8 cellular contexts compared by ENCODE assay signal in the genomic region with DNA sequence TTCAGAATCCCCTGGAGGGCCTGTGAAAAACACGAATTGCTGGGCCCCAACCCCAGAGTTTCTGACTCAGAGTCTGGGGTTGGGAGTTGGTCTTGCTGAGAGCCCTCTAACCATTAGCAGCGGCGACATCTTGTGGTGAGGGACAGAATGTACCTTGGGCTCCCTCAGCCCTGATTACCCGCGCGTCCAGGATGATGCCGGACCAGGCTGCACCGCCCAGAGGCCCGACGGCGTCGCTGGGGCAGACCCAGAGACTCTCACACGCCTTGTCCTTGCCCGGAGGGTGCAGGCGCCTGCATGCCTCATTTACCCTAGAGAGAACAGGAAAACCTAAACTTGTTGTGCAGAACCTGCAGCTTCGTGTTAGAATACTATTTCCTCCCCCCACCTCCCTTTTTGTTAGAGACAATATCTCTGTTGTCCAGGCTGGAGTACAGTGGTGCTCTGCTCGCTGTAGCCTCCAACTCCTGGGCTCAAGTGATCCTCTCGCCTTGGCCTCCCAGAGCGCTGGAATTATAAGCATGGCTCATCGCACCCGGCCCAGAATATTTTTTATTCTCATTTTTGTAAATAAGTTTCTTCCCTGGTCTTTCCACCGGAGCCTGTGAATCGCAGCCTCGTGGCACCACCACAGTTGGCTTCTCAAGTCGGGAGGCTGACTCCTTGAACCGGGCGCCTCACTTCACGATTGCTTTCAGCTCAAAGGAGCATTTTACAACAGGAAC. TPM values are rescaled to one million over a fixed set of nuclear protein-coding genes. Genes with fewer than 3 reads are reported as not detected.
A peak's percentile ranks its signal among the peaks of the same experiment; 100 is the strongest.
DNase-seq lines count a peak whose midpoint lies in the region; TF ChIP-seq lines count a peak whose summit lies in the region.

No MANE protein-coding gene starts in this region.

- no peak overlapping the region for H3K27ac ChIP-seq in substantia nigra (ENCODE audit: low read depth, low read length, poor library complexity, severe bottlenecking)

- H3K27me3 Mint-ChIP-seq in activated T-helper 1 cell treated with anti-CD3 and anti-CD28 coated beads, Interleukin-12 subunit alpha, Interleukin-12 subunit beta, Interleukin-2, Interleukin-4 antibody, amounts not matched to agents 30 ng/mL and 10 ng/mL and 1 ng/mL, durations not matched to agents 14 hours and 24 hours and 36 hours (ENCODE audit: insufficient read depth) = peaks cover 13% of the 10 kb centered on the region

- no peak overlapping the region for H3K4me3 ChIP-seq in fibroblast of villous mesenchyme (ENCODE audit: low read depth, low read length)

- TF ChIP-seq CTCF in LNCAP (IDR thresholded peaks at IDR 0.05) = peak; percentile 88
- peak; percentile 80 for TF ChIP-seq CTCF in fibroblast of villous mesenchyme (IDR thresholded peaks at IDR 0.05; ENCODE audit: insufficient read depth, low read depth, low read length)

- DNase-seq in ELR (ENCODE audit: low read depth) = peak; percentile 93
- peak; percentile 90 for DNase-seq in H4 (ENCODE audit: low spot score)
- peak; percentile 91 for DNase-seq in RPMI8226
- DNase-seq in activated T-helper 1 cell treated with anti-CD3 and anti-CD28 coated beads, Interleukin-12 subunit alpha, Interleukin-12 subunit beta, Interleukin-2, Interleukin-4 antibody, amounts not matched to agents 30 ng/mL and 10 ng/mL and 1 ng/mL, durations not matched to agents 14 hours and 24 hours and 36 hours (ENCODE audit: low spot score) = peak; percentile 58
- DNase-seq in fibroblast of villous mesenchyme (ENCODE audit: low read depth) = peak; percentile 78
- peak; percentile 74 for DNase-seq in non-pigmented ciliary epithelial cell (ENCODE audit: low read depth)
- peak in 47 of 49 donors; percentile 3 to 78 (median 59) for DNase-seq in substantia nigra (lab: John Stamatoyannopoulos, UW)

- no peaks in the 10 kb centered on the region for H3K9me3 Mint-ChIP-seq in activated T-helper 1 cell treated with anti-CD3 and anti-CD28 coated beads, Interleukin-12 subunit alpha, Interleukin-12 subunit beta, Interleukin-2, Interleukin-4 antibody, amounts not matched to agents 30 ng/mL and 10 ng/mL and 1 ng/mL, durations not matched to agents 14 hours and 24 hours and 36 hours

- H3K36me3 Mint-ChIP-seq in activated T-helper 1 cell treated with anti-CD3 and anti-CD28 coated beads, Interleukin-12 subunit alpha, Interleukin-12 subunit beta, Interleukin-2, Interleukin-4 antibody, amounts not matched to agents 30 ng/mL and 10 ng/mL and 1 ng/mL, durations not matched to agents 14 hours and 24 hours and 36 hours (ENCODE audit: low read depth) = no peaks in the 10 kb centered on the region

- H3K4me3 Mint-ChIP-seq in activated T-helper 1 cell treated with anti-CD3 and anti-CD28 coated beads, Interleukin-12 subunit alpha, Interleukin-12 subunit beta, Interleukin-2, Interleukin-4 antibody, amounts not matched to agents 30 ng/mL and 10 ng/mL and 1 ng/mL, durations not matched to agents 14 hours and 24 hours and 36 hours = peak overlapping the region; percentile 66

- intact Hi-C loops in activated T-helper 1 cell treated with anti-CD3 and anti-CD28 coated beads, Interleukin-12 subunit alpha, Interleukin-12 subunit beta, Interleukin-2, Interleukin-4 antibody, amounts not matched to agents 30 ng/mL and 10 ng/mL and 1 ng/mL, durations not matched to agents 14 hours and 24 hours and 36 hours (cut with micrococcal nuclease) = loop anchor here (1.0 to 2.0 kb wide), 10 partner anchors 37 to 1107 kb away; partner anchors contain the start of genes KCNH1 and SLC30A1

- peak overlapping the region; percentile 55 for H3K27ac Mint-ChIP-seq in activated T-helper 1 cell treated with anti-CD3 and anti-CD28 coated beads, Interleukin-12 subunit alpha, Interleukin-12 subunit beta, Interleukin-2, Interleukin-4 antibody, amounts not matched to agents 30 ng/mL and 10 ng/mL and 1 ng/mL, durations not matched to agents 14 hours and 24 hours and 36 hours

- H3K4me1 Mint-ChIP-seq in activated T-helper 1 cell treated with anti-CD3 and anti-CD28 coated beads, Interleukin-12 subunit alpha, Interleukin-12 subunit beta, Interleukin-2, Interleukin-4 antibody, amounts not matched to agents 30 ng/mL and 10 ng/mL and 1 ng/mL, durations not matched to agents 14 hours and 24 hours and 36 hours (ENCODE audit: low read depth) = peaks cover 27% of the 10 kb centered on the region

RNA-seq across cellular contexts. Expression of gene RD3, which starts 22.2 kb away (rescaled TPM):
- total RNA-seq in H4 (2014; rRNA removed; shearing (Covaris generic)) = 0.10 TPM in 1 of 2 replicates, not detected in the other
- not detected in 2 replicates for total RNA-seq in activated T-helper 1 cell treated with anti-CD3 and anti-CD28 coated beads, Interleukin-12 subunit alpha, Interleukin-12 subunit beta, Interleukin-2, Interleukin-4 antibody, amounts not matched to agents 30 ng/mL and 10 ng/mL and 1 ng/mL, durations not matched to agents 14 hours and 24 hours and 36 hours
- total RNA-seq in fibroblast of villous mesenchyme = not detected in 2 replicates
